ENCODE assay signal across 1 cellular context in the genomic region with DNA sequence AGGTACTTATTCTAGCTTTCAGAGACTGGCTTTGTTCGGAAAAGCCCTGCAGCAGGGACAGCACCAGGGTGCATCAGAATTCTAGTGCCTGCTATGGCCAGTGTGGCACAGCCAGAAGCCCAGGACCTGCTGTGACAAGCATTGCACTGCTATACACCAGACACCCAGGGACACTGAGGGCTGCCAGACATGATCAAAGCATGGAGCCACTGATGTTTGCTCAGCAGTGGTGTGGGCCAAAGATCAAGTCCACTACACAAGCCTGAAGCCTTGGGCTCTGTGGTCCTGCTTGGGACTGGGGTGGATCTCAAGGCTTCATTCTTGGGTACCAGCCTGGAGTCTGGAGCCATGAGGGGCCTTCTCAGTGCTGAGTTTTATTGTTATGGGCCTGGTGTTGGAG.
TF ChIP-seq lines count a peak whose summit lies in the region.

No MANE protein-coding gene starts in this region.

TF ChIP-seq in HepG2, 621 proteins besides CTCF, POLR2A, EP300 and RAD21 (continued from another document):
- TF ChIP-seq, protein P1, sequence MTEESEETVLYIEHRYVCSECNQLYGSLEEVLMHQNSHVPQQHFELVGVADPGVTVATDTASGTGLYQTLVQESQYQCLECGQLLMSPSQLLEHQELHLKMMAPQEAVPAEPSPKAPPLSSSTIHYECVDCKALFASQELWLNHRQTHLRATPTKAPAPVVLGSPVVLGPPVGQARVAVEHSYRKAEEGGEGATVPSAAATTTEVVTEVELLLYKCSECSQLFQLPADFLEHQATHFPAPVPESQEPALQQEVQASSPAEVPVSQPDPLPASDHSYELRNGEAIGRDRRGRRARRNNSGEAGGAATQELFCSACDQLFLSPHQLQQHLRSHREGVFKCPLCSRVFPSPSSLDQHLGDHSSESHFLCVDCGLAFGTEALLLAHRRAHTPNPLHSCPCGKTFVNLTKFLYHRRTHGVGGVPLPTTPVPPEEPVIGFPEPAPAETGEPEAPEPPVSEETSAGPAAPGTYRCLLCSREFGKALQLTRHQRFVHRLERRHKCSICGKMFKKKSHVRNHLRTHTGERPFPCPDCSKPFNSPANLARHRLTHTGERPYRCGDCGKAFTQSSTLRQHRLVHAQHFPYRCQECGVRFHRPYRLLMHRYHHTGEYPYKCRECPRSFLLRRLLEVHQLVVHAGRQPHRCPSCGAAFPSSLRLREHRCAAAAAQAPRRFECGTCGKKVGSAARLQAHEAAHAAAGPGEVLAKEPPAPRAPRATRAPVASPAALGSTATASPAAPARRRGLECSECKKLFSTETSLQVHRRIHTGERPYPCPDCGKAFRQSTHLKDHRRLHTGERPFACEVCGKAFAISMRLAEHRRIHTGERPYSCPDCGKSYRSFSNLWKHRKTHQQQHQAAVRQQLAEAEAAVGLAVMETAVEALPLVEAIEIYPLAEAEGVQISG (CRISPR knock-in tag; IDR thresholded peaks at IDR 0.05), result peak; percentile 63
- TF ChIP-seq HDAC2 (CRISPR knock-in tag; IDR thresholded peaks at IDR 0.05), result peak; percentile 81
- no peak for TF ChIP-seq ZNF274 (CRISPR knock-in tag; IDR thresholded peaks at IDR 0.05)
- TF ChIP-seq, protein P2, sequence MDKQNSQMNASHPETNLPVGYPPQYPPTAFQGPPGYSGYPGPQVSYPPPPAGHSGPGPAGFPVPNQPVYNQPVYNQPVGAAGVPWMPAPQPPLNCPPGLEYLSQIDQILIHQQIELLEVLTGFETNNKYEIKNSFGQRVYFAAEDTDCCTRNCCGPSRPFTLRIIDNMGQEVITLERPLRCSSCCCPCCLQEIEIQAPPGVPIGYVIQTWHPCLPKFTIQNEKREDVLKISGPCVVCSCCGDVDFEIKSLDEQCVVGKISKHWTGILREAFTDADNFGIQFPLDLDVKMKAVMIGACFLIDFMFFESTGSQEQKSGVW (CRISPR knock-in tag; IDR thresholded peaks at IDR 0.05; ENCODE audit: borderline replicate concordance), result no peak
- TF ChIP-seq HNF4A (CRISPR knock-in tag; IDR thresholded peaks at IDR 0.05), result peak; percentile 95
- TF ChIP-seq THAP11 (CRISPR knock-in tag; IDR thresholded peaks at IDR 0.05), result 0 out of 2 replicates have a peak, but pooled peaks have one; percentile 25
- no peak for TF ChIP-seq CEBPB (IDR thresholded peaks at IDR 0.05; ENCODE audit: borderline replicate concordance, low read depth, low read length)
- TF ChIP-seq ATAD3A (CRISPR knock-in tag; IDR thresholded peaks at IDR 0.05), result no peak
- peak; percentile 52; the same call in 1 of the 2 replicates for TF ChIP-seq SAP130 (CRISPR knock-in tag; IDR thresholded peaks at IDR 0.05; ENCODE audit: low read depth)
- no peak for TF ChIP-seq NFE2 (CRISPR knock-in tag; IDR thresholded peaks at IDR 0.05)
- TF ChIP-seq SP140L (CRISPR knock-in tag; IDR thresholded peaks at IDR 0.05; ENCODE audit: borderline replicate concordance), result no peak
- no peak for TF ChIP-seq MTF1 (CRISPR knock-in tag; IDR thresholded peaks at IDR 0.05)
- 0 out of 2 replicates have a peak, but pooled peaks have one; percentile 37 for TF ChIP-seq ZSCAN25 (CRISPR knock-in tag; IDR thresholded peaks at IDR 0.05)
- TF ChIP-seq ZNF550 (CRISPR knock-in tag; IDR thresholded peaks at IDR 0.05; ENCODE audit: borderline replicate concordance), result no peak
- no peak for TF ChIP-seq FOXA1 (IDR thresholded peaks at IDR 0.05)
- TF ChIP-seq FOXA1 (CRISPR knock-in tag; IDR thresholded peaks at IDR 0.05), result peak; percentile 92
- no peak for TF ChIP-seq ZFYVE20 (CRISPR knock-in tag; IDR thresholded peaks at IDR 0.05; ENCODE audit: borderline replicate concordance, low read depth)
- no peak for TF ChIP-seq ZBTB20 (CRISPR knock-in tag; IDR thresholded peaks at IDR 0.05; ENCODE audit: borderline replicate concordance, low read depth)
- TF ChIP-seq, protein P3, sequence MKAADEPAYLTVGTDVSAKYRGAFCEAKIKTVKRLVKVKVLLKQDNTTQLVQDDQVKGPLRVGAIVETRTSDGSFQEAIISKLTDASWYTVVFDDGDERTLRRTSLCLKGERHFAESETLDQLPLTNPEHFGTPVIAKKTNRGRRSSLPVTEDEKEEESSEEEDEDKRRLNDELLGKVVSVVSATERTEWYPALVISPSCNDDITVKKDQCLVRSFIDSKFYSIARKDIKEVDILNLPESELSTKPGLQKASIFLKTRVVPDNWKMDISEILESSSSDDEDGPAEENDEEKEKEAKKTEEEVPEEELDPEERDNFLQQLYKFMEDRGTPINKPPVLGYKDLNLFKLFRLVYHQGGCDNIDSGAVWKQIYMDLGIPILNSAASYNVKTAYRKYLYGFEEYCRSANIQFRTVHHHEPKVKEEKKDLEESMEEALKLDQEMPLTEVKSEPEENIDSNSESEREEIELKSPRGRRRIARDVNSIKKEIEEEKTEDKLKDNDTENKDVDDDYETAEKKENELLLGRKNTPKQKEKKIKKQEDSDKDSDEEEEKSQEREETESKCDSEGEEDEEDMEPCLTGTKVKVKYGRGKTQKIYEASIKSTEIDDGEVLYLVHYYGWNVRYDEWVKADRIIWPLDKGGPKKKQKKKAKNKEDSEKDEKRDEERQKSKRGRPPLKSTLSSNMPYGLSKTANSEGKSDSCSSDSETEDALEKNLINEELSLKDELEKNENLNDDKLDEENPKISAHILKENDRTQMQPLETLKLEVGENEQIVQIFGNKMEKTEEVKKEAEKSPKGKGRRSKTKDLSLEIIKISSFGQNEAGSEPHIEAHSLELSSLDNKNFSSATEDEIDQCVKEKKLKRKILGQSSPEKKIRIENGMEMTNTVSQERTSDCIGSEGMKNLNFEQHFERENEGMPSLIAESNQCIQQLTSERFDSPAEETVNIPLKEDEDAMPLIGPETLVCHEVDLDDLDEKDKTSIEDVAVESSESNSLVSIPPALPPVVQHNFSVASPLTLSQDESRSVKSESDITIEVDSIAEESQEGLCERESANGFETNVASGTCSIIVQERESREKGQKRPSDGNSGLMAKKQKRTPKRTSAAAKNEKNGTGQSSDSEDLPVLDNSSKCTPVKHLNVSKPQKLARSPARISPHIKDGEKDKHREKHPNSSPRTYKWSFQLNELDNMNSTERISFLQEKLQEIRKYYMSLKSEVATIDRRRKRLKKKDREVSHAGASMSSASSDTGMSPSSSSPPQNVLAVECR (CRISPR knock-in tag; IDR thresholded peaks at IDR 0.05; ENCODE audit: borderline replicate concordance), result no peak; the same call in 1 of the 2 replicates
- no peak for TF ChIP-seq NR1H2 (CRISPR knock-in tag; IDR thresholded peaks at IDR 0.05; ENCODE audit: borderline replicate concordance, low read depth)
- TF ChIP-seq, protein P4, sequence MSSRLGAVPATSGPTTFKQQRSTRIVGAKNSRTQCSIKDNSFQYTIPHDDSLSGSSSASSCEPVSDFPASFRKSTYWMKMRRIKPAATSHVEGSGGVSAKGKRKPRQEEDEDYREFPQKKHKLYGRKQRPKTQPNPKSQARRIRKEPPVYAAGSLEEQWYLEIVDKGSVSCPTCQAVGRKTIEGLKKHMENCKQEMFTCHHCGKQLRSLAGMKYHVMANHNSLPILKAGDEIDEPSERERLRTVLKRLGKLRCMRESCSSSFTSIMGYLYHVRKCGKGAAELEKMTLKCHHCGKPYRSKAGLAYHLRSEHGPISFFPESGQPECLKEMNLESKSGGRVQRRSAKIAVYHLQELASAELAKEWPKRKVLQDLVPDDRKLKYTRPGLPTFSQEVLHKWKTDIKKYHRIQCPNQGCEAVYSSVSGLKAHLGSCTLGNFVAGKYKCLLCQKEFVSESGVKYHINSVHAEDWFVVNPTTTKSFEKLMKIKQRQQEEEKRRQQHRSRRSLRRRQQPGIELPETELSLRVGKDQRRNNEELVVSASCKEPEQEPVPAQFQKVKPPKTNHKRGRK (CRISPR knock-in tag; IDR thresholded peaks at IDR 0.05), result no peak
